Comparison of ENCODE assay signal across 2 cellular contexts in the genomic region with DNA sequence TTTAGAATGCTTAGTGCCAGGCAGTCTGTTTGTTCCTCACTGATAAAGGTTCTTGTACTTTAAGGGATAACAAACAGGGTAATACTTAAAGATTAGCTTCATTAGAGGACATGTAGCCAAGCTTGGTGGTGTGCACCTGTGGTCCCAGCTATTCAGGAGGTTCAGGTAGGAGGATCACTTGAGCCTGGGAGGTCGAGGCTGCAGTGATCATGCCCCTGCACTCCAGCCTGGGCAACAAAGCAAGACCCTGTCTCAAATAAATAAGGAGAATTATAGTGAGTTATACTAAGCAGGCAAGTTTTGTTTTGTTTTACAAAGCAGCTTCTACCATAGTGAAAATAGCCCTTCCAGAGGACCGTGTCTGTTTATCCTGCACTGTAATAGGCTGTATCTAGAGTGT.
TF ChIP-seq lines count a peak whose summit lies in the region.

No MANE protein-coding gene starts in this region.

TF ChIP-seq in SK-N-SH, 30 proteins besides CTCF, POLR2A, EP300 and RAD21 (continued from another document):
- TF ChIP-seq MEF2A (IDR thresholded peaks at IDR 0.05; ENCODE audit: borderline replicate concordance, low read depth), result no peak
- TF ChIP-seq JUND (IDR thresholded peaks at IDR 0.05), result no peak
- no peak for TF ChIP-seq TEAD4 (IDR thresholded peaks at IDR 0.05; ENCODE audit: borderline replicate concordance, insufficient read depth)
- TF ChIP-seq SMC3 (IDR thresholded peaks at IDR 0.05; ENCODE audit: low read depth, low read length), result no peak
- TF ChIP-seq RFX5 (IDR thresholded peaks at IDR 0.05; ENCODE audit: low read length), result no peak
- TF ChIP-seq YY1 (IDR thresholded peaks at IDR 0.05; ENCODE audit: low read depth), result no peak
- TF ChIP-seq, protein P1, sequence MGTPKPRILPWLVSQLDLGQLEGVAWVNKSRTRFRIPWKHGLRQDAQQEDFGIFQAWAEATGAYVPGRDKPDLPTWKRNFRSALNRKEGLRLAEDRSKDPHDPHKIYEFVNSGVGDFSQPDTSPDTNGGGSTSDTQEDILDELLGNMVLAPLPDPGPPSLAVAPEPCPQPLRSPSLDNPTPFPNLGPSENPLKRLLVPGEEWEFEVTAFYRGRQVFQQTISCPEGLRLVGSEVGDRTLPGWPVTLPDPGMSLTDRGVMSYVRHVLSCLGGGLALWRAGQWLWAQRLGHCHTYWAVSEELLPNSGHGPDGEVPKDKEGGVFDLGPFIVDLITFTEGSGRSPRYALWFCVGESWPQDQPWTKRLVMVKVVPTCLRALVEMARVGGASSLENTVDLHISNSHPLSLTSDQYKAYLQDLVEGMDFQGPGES (IDR thresholded peaks at IDR 0.05; ENCODE audit: low read depth, low read length), result no peak
- TF ChIP-seq FOSL2 (IDR thresholded peaks at IDR 0.05; ENCODE audit: borderline replicate concordance, low read depth), result no peak

TF ChIP-seq in SK-N-SH treated with all-trans-retinoic acid at 6 μM for 48 hours, 23 proteins besides CTCF, POLR2A, EP300 and RAD21 (continued from another document):
- TF ChIP-seq POU6F1 (CRISPR knock-in tag; IDR thresholded peaks at IDR 0.05; ENCODE audit: borderline replicate concordance, low read depth) (no peak), GLIS3 (CRISPR knock-in tag; IDR thresholded peaks at IDR 0.05) (no peak), ZNF70 (CRISPR knock-in tag; IDR thresholded peaks at IDR 0.05) (no peak), BACH2 (CRISPR knock-in tag; IDR thresholded peaks at IDR 0.05; ENCODE audit: borderline replicate concordance) (no peak), CSDC2 (CRISPR knock-in tag; IDR thresholded peaks at IDR 0.05) (no peak), ZFP3 (CRISPR knock-in tag; IDR thresholded peaks at IDR 0.05) (no peak), ZFP30 (CRISPR knock-in tag; IDR thresholded peaks at IDR 0.05) (no peak), CREB5 (CRISPR knock-in tag; IDR thresholded peaks at IDR 0.05; ENCODE audit: low read depth) (no peak), SNAI2 (CRISPR knock-in tag; IDR thresholded peaks at IDR 0.05) (no peak), ISL1 (CRISPR knock-in tag; IDR thresholded peaks at IDR 0.05) (no peak), ZNF8 (CRISPR knock-in tag; IDR thresholded peaks at IDR 0.05) (no peak), PPARA (CRISPR knock-in tag; IDR thresholded peaks at IDR 0.05; ENCODE audit: borderline replicate concordance) (no peak), ZNF565 (CRISPR knock-in tag; conservative IDR thresholded peaks at IDR 0.05; ENCODE audit: low read depth) (no peak), TCF4 (CRISPR knock-in tag; IDR thresholded peaks at IDR 0.05; ENCODE audit: borderline replicate concordance) (no peak), TOX (CRISPR knock-in tag; IDR thresholded peaks at IDR 0.05; ENCODE audit: borderline replicate concordance) (no peak), RARB (CRISPR knock-in tag; IDR thresholded peaks at IDR 0.05) (no peak)
- TF ChIP-seq, protein P2, sequence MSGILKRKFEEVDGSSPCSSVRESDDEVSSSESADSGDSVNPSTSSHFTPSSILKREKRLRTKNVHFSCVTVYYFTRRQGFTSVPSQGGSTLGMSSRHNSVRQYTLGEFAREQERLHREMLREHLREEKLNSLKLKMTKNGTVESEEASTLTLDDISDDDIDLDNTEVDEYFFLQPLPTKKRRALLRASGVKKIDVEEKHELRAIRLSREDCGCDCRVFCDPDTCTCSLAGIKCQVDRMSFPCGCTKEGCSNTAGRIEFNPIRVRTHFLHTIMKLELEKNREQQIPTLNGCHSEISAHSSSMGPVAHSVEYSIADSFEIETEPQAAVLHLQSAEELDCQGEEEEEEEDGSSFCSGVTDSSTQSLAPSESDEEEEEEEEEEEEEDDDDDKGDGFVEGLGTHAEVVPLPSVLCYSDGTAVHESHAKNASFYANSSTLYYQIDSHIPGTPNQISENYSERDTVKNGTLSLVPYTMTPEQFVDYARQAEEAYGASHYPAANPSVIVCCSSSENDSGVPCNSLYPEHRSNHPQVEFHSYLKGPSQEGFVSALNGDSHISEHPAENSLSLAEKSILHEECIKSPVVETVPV (CRISPR knock-in tag; IDR thresholded peaks at IDR 0.05), result no peak
- TF ChIP-seq, protein P3, sequence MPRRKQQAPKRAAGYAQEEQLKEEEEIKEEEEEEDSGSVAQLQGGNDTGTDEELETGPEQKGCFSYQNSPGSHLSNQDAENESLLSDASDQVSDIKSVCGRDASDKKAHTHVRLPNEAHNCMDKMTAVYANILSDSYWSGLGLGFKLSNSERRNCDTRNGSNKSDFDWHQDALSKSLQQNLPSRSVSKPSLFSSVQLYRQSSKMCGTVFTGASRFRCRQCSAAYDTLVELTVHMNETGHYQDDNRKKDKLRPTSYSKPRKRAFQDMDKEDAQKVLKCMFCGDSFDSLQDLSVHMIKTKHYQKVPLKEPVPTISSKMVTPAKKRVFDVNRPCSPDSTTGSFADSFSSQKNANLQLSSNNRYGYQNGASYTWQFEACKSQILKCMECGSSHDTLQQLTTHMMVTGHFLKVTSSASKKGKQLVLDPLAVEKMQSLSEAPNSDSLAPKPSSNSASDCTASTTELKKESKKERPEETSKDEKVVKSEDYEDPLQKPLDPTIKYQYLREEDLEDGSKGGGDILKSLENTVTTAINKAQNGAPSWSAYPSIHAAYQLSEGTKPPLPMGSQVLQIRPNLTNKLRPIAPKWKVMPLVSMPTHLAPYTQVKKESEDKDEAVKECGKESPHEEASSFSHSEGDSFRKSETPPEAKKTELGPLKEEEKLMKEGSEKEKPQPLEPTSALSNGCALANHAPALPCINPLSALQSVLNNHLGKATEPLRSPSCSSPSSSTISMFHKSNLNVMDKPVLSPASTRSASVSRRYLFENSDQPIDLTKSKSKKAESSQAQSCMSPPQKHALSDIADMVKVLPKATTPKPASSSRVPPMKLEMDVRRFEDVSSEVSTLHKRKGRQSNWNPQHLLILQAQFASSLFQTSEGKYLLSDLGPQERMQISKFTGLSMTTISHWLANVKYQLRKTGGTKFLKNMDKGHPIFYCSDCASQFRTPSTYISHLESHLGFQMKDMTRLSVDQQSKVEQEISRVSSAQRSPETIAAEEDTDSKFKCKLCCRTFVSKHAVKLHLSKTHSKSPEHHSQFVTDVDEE (CRISPR knock-in tag; IDR thresholded peaks at IDR 0.05), result no peak
